34 cellular contexts compared by ENCODE assay signal in the genomic region with DNA sequence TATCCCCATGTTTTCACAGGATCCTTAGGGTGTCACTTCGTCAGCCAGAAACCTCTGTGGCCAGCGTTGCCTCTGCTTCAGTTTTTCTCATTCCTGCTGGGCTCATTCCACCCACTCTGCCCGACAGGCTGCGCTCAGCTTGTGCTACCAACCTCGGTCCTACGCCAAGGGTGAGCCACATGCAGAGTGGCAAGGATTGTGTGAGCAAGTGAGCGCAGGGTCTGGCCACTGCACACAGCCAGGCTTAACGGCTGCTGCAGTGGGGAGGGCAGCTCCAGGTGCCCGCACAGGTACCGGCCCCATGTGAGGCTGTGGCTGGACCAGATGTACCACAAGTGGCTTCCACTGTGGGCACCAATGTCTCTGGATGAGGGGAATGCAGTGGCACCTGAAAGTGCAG.
"Had no signal": no experiment of that assay in that cellular context is flagged by ENCODE, and none has a peak within 500 bp of the region (broad histone marks: within the 10 kb centered on the region; RNA-seq: fewer than 3 reads in every experiment).

No MANE protein-coding gene starts in this region.

- H3K9ac ChIP-seq: KMS-11 had no signal

- DNase-seq: Karpas-422, Kasumi-1, MM.1S, MV-4-11, NCI-H1048, NCI-H1092, NCI-H1092 treated with DMSO at 0.1 percent for 48 hours, NCI-H1105, NCI-H1105 treated with DMSO at 0.1 percent for 48 hours, NCI-H1417, NCI-H1417 treated with DMSO at 0.1 percent for 48 hours, NCI-H1436, NCI-H1436 treated with DMSO at 0.1 percent for 48 hours, NCI-H146, NCI-H1694, NCI-H1694 treated with DMSO at 0.1 percent for 48 hours, NCI-H187 treated with DMSO at 0.1 percent for 48 hours, NCI-H1930, NCI-H2029, NCI-H2029 treated with DMSO at 0.1 percent for 48 hours, NCI-H2081, NCI-H2081 treated with DMSO at 0.1 percent for 48 hours, NCI-H2107, NCI-H2171, NCI-H2171 treated with DMSO at 0.1 percent for 48 hours, NCI-H2227 treated with DMSO at 0.1 percent for 48 hours, NCI-H226, NCI-H345, NCI-H446, NCI-H446 treated with DMSO at 0.1 percent for 48 hours, NCI-H510A, NCI-H510A treated with DMSO at 0.1 percent for 48 hours, NCI-H524 had no signal

- H3K27ac ChIP-seq: KMS-11 had no signal

- H3K4me2 ChIP-seq: KMS-11 had no signal
